Comparison of ENCODE assay signal across 8 cellular contexts in genomic region chr9:91948423-91949292, GRCh38. TPM values are rescaled to one million over a fixed set of nuclear protein-coding genes. Genes with fewer than 3 reads are reported as not detected.
A peak's percentile ranks its signal among the peaks of the same experiment; 100 is the strongest.
DNase-seq lines count a peak whose midpoint lies in the region; ATAC-seq and FAIRE-seq lines count a peak whose summit lies in the region.

No MANE protein-coding gene starts in this region.

- no peaks in the 10 kb centered on the region for H3K9me3 Mint-ChIP-seq in activated naive CD8-positive, alpha-beta T cell treated with anti-CD3 and anti-CD28 coated beads, Interleukin-2, amount 50 U/mL, for 24 hours

- no peak overlapping the region for H3K4me3 Mint-ChIP-seq in activated naive CD8-positive, alpha-beta T cell treated with anti-CD3 and anti-CD28 coated beads, Interleukin-2, amount 50 U/mL, for 24 hours

- H3K36me3 Mint-ChIP-seq in activated naive CD8-positive, alpha-beta T cell treated with anti-CD3 and anti-CD28 coated beads, Interleukin-2, amount 50 U/mL, for 24 hours (ENCODE audit: low read depth), result no peaks in the 10 kb centered on the region

- peak; percentile 49 for ATAC-seq in activated naive CD8-positive, alpha-beta T cell treated with anti-CD3 and anti-CD28 coated beads, Interleukin-2, amount 50 U/mL, for 24 hours
- ATAC-seq in right cardiac atrium, result peak; percentile 66 to 68

- peak; percentile 42 for DNase-seq in DMS153 (lab: John Stamatoyannopoulos, UW)
- DNase-seq in NCI-H1092 (lab: John Stamatoyannopoulos, UW), result peak; percentile 6
- DNase-seq in activated naive CD8-positive, alpha-beta T cell treated with anti-CD3 and anti-CD28 coated beads, Interleukin-2, amount 50 U/mL, for 24 hours, result peak; percentile 37
- DNase-seq in right cardiac atrium, result peak; percentile 47 to 80 (median 78)
- DNase-seq in small intestine, result peak; percentile 15
- no peak for DNase-seq in effector CD4-positive, alpha-beta T cell
- no peak for DNase-seq in SK-N-DZ (ENCODE audit: low spot score)
- DNase-seq in GDM1 (lab: John Stamatoyannopoulos, UW), result no peak

- no peak overlapping the region for H3K27ac Mint-ChIP-seq in activated naive CD8-positive, alpha-beta T cell treated with anti-CD3 and anti-CD28 coated beads, Interleukin-2, amount 50 U/mL, for 24 hours

- H3K27me3 ChIP-seq in right cardiac atrium (ENCODE audit: control insufficient read depth, insufficient read depth), result no peaks in the 10 kb centered on the region
- peaks cover 11 to 12% of the 10 kb centered on the region in 2 donors for H3K27me3 ChIP-seq in small intestine (ENCODE audit: control insufficient read depth in 2 of 2, insufficient read depth in 2 of 2, low read length in 2 of 2)

- 2% methylated on average over 57 of the region's 57 CpGs for WGBS in right cardiac atrium
- 2 to 5% (median 4%) methylated on average over 47 to 57 of the region's 57 CpGs for WGBS in small intestine, 3 donors

- H3K4me3 ChIP-seq in right cardiac atrium (ENCODE audit: low read length) (peak overlapping the region; percentile 75), small intestine (ENCODE audit: low read depth in 1 of 2, low read length in 2 of 2) (peak overlapping the region; percentile 43 to 63)

- peaks cover 60% of the 10 kb centered on the region for H3K27me3 Mint-ChIP-seq in activated naive CD8-positive, alpha-beta T cell treated with anti-CD3 and anti-CD28 coated beads, Interleukin-2, amount 50 U/mL, for 24 hours

- H3K9me3 ChIP-seq in right cardiac atrium (ENCODE audit: control insufficient read depth, low read length) (no peaks in the 10 kb centered on the region), small intestine (ENCODE audit: control insufficient read depth, low read depth) (no peaks in the 10 kb centered on the region)

- H3K4me1 ChIP-seq in right cardiac atrium (ENCODE audit: control insufficient read depth, insufficient read depth, low read length) (peaks cover 2% of the 10 kb centered on the region), small intestine (ENCODE audit: control insufficient read depth in 2 of 2, insufficient read depth in 1 of 2, low read depth in 1 of 2, low read length in 1 of 2) (no peaks in the 10 kb centered on the region)

- H3K27ac ChIP-seq in right cardiac atrium (ENCODE audit: low read length), result peak overlapping the region; percentile 29
- H3K27ac ChIP-seq in small intestine (ENCODE audit: low read depth in 1 of 2, low read length in 1 of 2), result peak overlapping the region in 1 of 2 donors; percentile 55

- H3K4me1 Mint-ChIP-seq in activated naive CD8-positive, alpha-beta T cell treated with anti-CD3 and anti-CD28 coated beads, Interleukin-2, amount 50 U/mL, for 24 hours, result peaks cover 4% of the 10 kb centered on the region

- H3K36me3 ChIP-seq in small intestine (ENCODE audit: control insufficient read depth in 2 of 2, insufficient read depth in 2 of 2, low read length in 2 of 2), result no peaks in the 10 kb centered on the region

- no peak for FAIRE-seq in small intestine (lab: Jason Lieb, UNC)

- intact Hi-C loops in right cardiac atrium (cut with DNase I), result loop anchor here in 1 of 4 donors (10.0 kb wide), 1 partner anchor 174 kb away; no protein-coding TSS in a partner anchor

RNA-seq across cellular contexts. Expression of gene ROR2, which starts 1.4 kb away (rescaled TPM):
- total RNA-seq in right cardiac atrium, result 10 to 100 TPM; 33.7 to 38.9 (median 36.0) TPM
- polyA plus RNA-seq in right cardiac atrium (20.1 TPM), small intestine (1 to 10 TPM in 1 of 3 donors, under 1 TPM in 1, not detected in 1; 0.54 to 3.2 TPM)
- not detected in 2 replicates for polyA plus RNA-seq in SK-N-DZ (2014; cell fraction: cytosol; rRNA removed)
- 0.06 TPM in 1 of 2 replicates, not detected in the other for polyA plus RNA-seq in SK-N-DZ (2014; cell fraction: nucleus; rRNA removed)

Comparison
In these comparisons a context has a peak if more than half of its experiments do, and no peak if none do; other contexts are left out.
1. DNase-seq: peak in DMS153 (single experiment), NCI-H1092 (single experiment), activated naive CD8-positive, alpha-beta T cell treated with anti-CD3 and anti-CD28 coated beads, Interleukin-2, amount 50 U/mL, for 24 hours (single experiment), right cardiac atrium (3 of 3) and small intestine (single experiment); none in effector CD4-positive, alpha-beta T cell (single experiment), SK-N-DZ (single experiment) and GDM1 (single experiment).